In genomic region chr10:137031-137430, GRCh38 we compare ENCODE assay signal across 9 cellular contexts. TPM values are rescaled to one million over a fixed set of nuclear protein-coding genes. Genes with fewer than 3 reads are reported as not detected.
DNase-seq lines count a peak whose midpoint lies in the region; ATAC-seq, FAIRE-seq and TF ChIP-seq lines count a peak whose summit lies in the region.
"Had no signal": no experiment of that assay in that cellular context is flagged by ENCODE, and none has a peak within 500 bp of the region (broad histone marks: within the 10 kb centered on the region; RNA-seq: fewer than 3 reads in every experiment).

No MANE protein-coding gene starts in this region.

- H3K27me3 Mint-ChIP-seq in activated CD4-positive, alpha-beta memory T cell treated with anti-CD3 and anti-CD28 coated beads for 36 hours: no peaks in the 10 kb centered on the region

- peak; percentile 55 to 67 for DNase-seq in A549 (ENCODE audit: low read depth in 1 of 2, low spot score in 1 of 2)
- no peak for DNase-seq in LNCaP clone FGC (ENCODE audit: low read depth)
- peak; percentile 70 for DNase-seq in activated CD4-positive, alpha-beta memory T cell treated with anti-CD3 and anti-CD28 coated beads for 36 hours
- peak; percentile 54 to 55 for DNase-seq in erythroblast (lab: John Stamatoyannopoulos, UW)
- peak; percentile 9 for DNase-seq in small intestine
- DNase-seq in SW480 (ENCODE audit: low spot score): no peak
- no peak for DNase-seq in DMS79 (lab: John Stamatoyannopoulos, UW)

- H3K27ac Mint-ChIP-seq in activated CD4-positive, alpha-beta memory T cell treated with anti-CD3 and anti-CD28 coated beads for 36 hours: no peak overlapping the region

- H3K9me3 Mint-ChIP-seq in activated CD4-positive, alpha-beta memory T cell treated with anti-CD3 and anti-CD28 coated beads for 36 hours: no peaks in the 10 kb centered on the region

- ATAC-seq in A549 (peak; percentile 41 to 76; a peak in 4 of 6 replicates), GM18498 (IDR thresholded peaks at IDR 0.05; ENCODE audit: unreplicated experiment) (peak; percentile 24)

- no peak overlapping the region; the same call in 2 of the 3 replicates for H3K4me3 ChIP-seq in A549
- H3K4me3 ChIP-seq in LNCaP clone FGC (ENCODE audit: low read depth, low read length): peak overlapping the region; percentile 71
- no peak overlapping the region for H3K4me3 ChIP-seq in small intestine (ENCODE audit: low read depth in 1 of 2, low read length in 2 of 2)

- peaks cover 29% of the 10 kb centered on the region for H3K4me1 Mint-ChIP-seq in activated CD4-positive, alpha-beta memory T cell treated with anti-CD3 and anti-CD28 coated beads for 36 hours (ENCODE audit: low read depth)

- TF ChIP-seq POLR2A in A549 (IDR thresholded peaks at IDR 0.05; ENCODE audit: low read length) (no peak), erythroblast (IDR thresholded peaks at IDR 0.05; ENCODE audit: low read length) (no peak)

- H3K4me1 ChIP-seq in A549 (peaks cover 39% of the 10 kb centered on the region), small intestine (ENCODE audit: control insufficient read depth in 2 of 2, insufficient read depth in 1 of 2, low read depth in 1 of 2, low read length in 1 of 2) (peaks cover 0 to 7% of the 10 kb centered on the region in 2 donors)

- H3K36me3 ChIP-seq in small intestine (ENCODE audit: control insufficient read depth in 2 of 2, insufficient read depth in 2 of 2, low read length in 2 of 2): no peaks in the 10 kb centered on the region
- H3K36me3 ChIP-seq: neutrophil had no signal

- peak overlapping the region; percentile 95 for H3K4me2 ChIP-seq in A549

- WGBS in A549 (ENCODE audit: missing lambda C conversion rate): 57% methylated on average over 1 of the region's 1 CpG
- 76 to 90% (median 83%) methylated on average over 1 of the region's 1 CpG for WGBS in small intestine, 3 donors

- TF ChIP-seq CTCF in A549 (IDR thresholded peaks at IDR 0.05) (no peak; the same call in 2 of the 3 replicates), LNCaP clone FGC (IDR thresholded peaks at IDR 0.05; ENCODE audit: control insufficient read depth, extremely low read depth, insufficient read depth) (peak; percentile 13; the same call in 1 of the 2 replicates)

- POLR2A ChIA-PET in A549 (lab: Yijun Ruan, JAX): no interaction called here
- POLR2A ChIA-PET in activated CD4-positive, alpha-beta memory T cell treated with anti-CD3 and anti-CD28 coated beads for 36 hours (lab: Charles Lee): interaction anchor here (1.5 kb wide), 1 partner anchor 20 kb away, joined by 3 read pairs; no protein-coding TSS in a partner anchor

- H3K27ac ChIP-seq in A549: no peak overlapping the region
- no peak overlapping the region for H3K27ac ChIP-seq in small intestine (ENCODE audit: low read depth in 1 of 2, low read length in 1 of 2)
- H3K27ac ChIP-seq: neutrophil had no signal

- intact Hi-C loops in activated CD4-positive, alpha-beta memory T cell treated with anti-CD3 and anti-CD28 coated beads for 36 hours (cut with micrococcal nuclease): loop anchor here (1.0 to 5.0 kb wide), 2 partner anchors 45 to 65 kb away; no protein-coding TSS in a partner anchor

- TF ChIP-seq EP300 in A549 (IDR thresholded peaks at IDR 0.05): no peak

- no peaks in the 10 kb centered on the region for H3K36me3 Mint-ChIP-seq in activated CD4-positive, alpha-beta memory T cell treated with anti-CD3 and anti-CD28 coated beads for 36 hours

- H3K9me3 ChIP-seq in A549 (no peaks in the 10 kb centered on the region), small intestine (ENCODE audit: control insufficient read depth, low read depth) (no peaks in the 10 kb centered on the region)
- H3K9me3 ChIP-seq: neutrophil had no signal

- no peaks in the 10 kb centered on the region for H3K27me3 ChIP-seq in small intestine (ENCODE audit: control insufficient read depth in 2 of 2, insufficient read depth in 2 of 2, low read length in 2 of 2)

- no peak for TF ChIP-seq RAD21 in A549 (conservative IDR thresholded peaks at IDR 0.05 in 1 of 2, IDR thresholded peaks at IDR 0.05 in 1 of 2)

- CTCF ChIA-PET in A549 (lab: Yijun Ruan, JAX): interaction anchor here (1.0 to 1.4 kb wide), 3 partner anchors 8 to 60 kb away, joined by 3 to 5 read pairs (median 4); no protein-coding TSS in a partner anchor
- CTCF ChIA-PET in activated CD4-positive, alpha-beta memory T cell treated with anti-CD3 and anti-CD28 coated beads for 36 hours (lab: Charles Lee): interaction anchor here (1.7 kb wide), 1 partner anchor 94 kb away, joined by 5 read pairs; no protein-coding TSS in a partner anchor

- no peak for FAIRE-seq in A549 (lab: Jason Lieb, UNC)
- FAIRE-seq in small intestine (lab: Jason Lieb, UNC): no peak

- peak overlapping the region; percentile 76 for H3K4me3 Mint-ChIP-seq in activated CD4-positive, alpha-beta memory T cell treated with anti-CD3 and anti-CD28 coated beads for 36 hours

TF ChIP-seq in A549, 52 proteins besides CTCF, POLR2A, EP300 and RAD21:
- TF ChIP-seq GATA3 (IDR thresholded peaks at IDR 0.05; ENCODE audit: borderline replicate concordance) (no peak), RNF2 (IDR thresholded peaks at IDR 0.05; ENCODE audit: borderline replicate concordance, low read depth) (no peak), NR3C1 (IDR thresholded peaks at IDR 0.05) (no peak), CHD4 (IDR thresholded peaks at IDR 0.05; ENCODE audit: borderline replicate concordance) (no peak), ESRRA (IDR thresholded peaks at IDR 0.05; ENCODE audit: borderline replicate concordance, low read length) (no peak), ZSCAN20 (CRISPR knock-in tag; IDR thresholded peaks at IDR 0.05) (no peak), JUN (IDR thresholded peaks at IDR 0.05) (no peak), FOSB (CRISPR knock-in tag; IDR thresholded peaks at IDR 0.05) (no peak), RCOR1 (IDR thresholded peaks at IDR 0.05; ENCODE audit: low read depth, low read length) (no peak)
TF ChIP-seq in A549: peak in this region for 0.

RNA-seq across cellular contexts. Expression of gene ZMYND11, which starts 1.8 kb away (rescaled TPM):
- 77.1 and 99.7 TPM in 2 replicates for polyA plus RNA-seq in A549 (2011; rRNA removed)
- 22.7 and 23.3 TPM in 2 replicates for polyA plus RNA-seq in A549 (2012; cell fraction: cytosol; rRNA removed)
- polyA plus RNA-seq in A549 (2012; cell fraction: nucleus; rRNA removed): 9.8 and 12.1 TPM in 2 replicates
- polyA plus RNA-seq in A549 (2017; fragmentation: RNase III; extraction: RNeasy Plus Mini Kit Qiagen cat#74134 plus additional on column Dnase treatment): 47.5 to 49.6 TPM (median 47.7 TPM) in 3 replicates
- polyA minus RNA-seq in A549 (2011; rRNA and poly(A)+ RNA removed): 29.6 and 32.5 TPM in 2 replicates
- 10 to 100 TPM; 15.9 to 19.4 TPM for total RNA-seq in activated CD4-positive, alpha-beta memory T cell treated with anti-CD3 and anti-CD28 coated beads for 36 hours
- 10 to 100 TPM; 21.7 to 30.6 (median 23.5) TPM for polyA plus RNA-seq in small intestine

Comparison
In these comparisons a context has a peak if more than half of its experiments do, and no peak if none do; other contexts are left out.
1. DNase-seq: peak in A549 (2 of 2), activated CD4-positive, alpha-beta memory T cell treated with anti-CD3 and anti-CD28 coated beads for 36 hours (single experiment), erythroblast (2 of 2) and small intestine (single experiment); none in LNCaP clone FGC (single experiment), SW480 (single experiment) and DMS79 (single experiment).